13 cellular contexts compared by ENCODE assay signal in genomic region chr9:33393986-33394385, GRCh38. TPM values are rescaled to one million over a fixed set of nuclear protein-coding genes. Genes with fewer than 3 reads are reported as not detected.
A peak's percentile ranks its signal among the peaks of the same experiment; 100 is the strongest.
DNase-seq lines count a peak whose midpoint lies in the region; ATAC-seq and TF ChIP-seq lines count a peak whose summit lies in the region.
"Not testable (repeated sequence)": the region's sequence is repeated elsewhere in the genome, so short reads cannot be mapped to it uniquely, and the experiment has no call there.
"Had no signal": no experiment of that assay in that cellular context is flagged by ENCODE, and none has a peak within 500 bp of the region (broad histone marks: within the 10 kb centered on the region; RNA-seq: fewer than 3 reads in every experiment).

No MANE protein-coding gene starts in this region.

- not testable (repeated sequence) for H3K79me2 ChIP-seq in GM23248 (ENCODE audit: insufficient read depth)

- in situ Hi-C loops in GM23248 (cut with MboI), result not testable (repeated sequence)

- H2AK5ac ChIP-seq in mesenchymal stem cell (ENCODE audit: low read length, severe bottlenecking), result not testable (repeated sequence)

- H2BK15ac ChIP-seq in mesenchymal stem cell (ENCODE audit: low read depth, poor library complexity, severe bottlenecking), result not testable (repeated sequence)

- H4K20me1 ChIP-seq in GM23248 (ENCODE audit: insufficient read depth), result not testable (repeated sequence)

- peak; percentile 15 for DNase-seq in GM23248
- DNase-seq in amniotic epithelial cell (ENCODE audit: low read depth), result peak; percentile 48
- DNase-seq in esophagus muscularis mucosa (ENCODE audit: extremely low spot score); right cardiac atrium; uterus: not testable (repeated sequence)
- DNase-seq in Right ventricle myocardium superior, result peak; percentile 66
- peak; percentile 13 for DNase-seq in mesenchymal stem cell
- DNase-seq in psoas muscle, result peak in 1 of 2 donors; percentile 44

- intact Hi-C loops in esophagus muscularis mucosa (cut with DNase I); Right ventricle myocardium superior (cut with DNase I); right cardiac atrium (cut with DNase I); psoas muscle (cut with DNase I); uterus (cut with DNase I; ENCODE audit: low total_unique reads): not testable (repeated sequence)

- 31 to 37% methylated on average over 3 of the region's 3 CpGs for WGBS in GM23248 (ENCODE audit: low coverage in 1 of 2, low lambda C conversion rate in 2 of 2, missing lambda C conversion rate in 2 of 2), 2 experiments
- WGBS in esophagus muscularis mucosa, result 60% methylated on average over 3 of the region's 3 CpGs
- 42% methylated on average over 3 of the region's 3 CpGs for WGBS in right cardiac atrium
- 89% methylated on average over 3 of the region's 3 CpGs for WGBS in mesenchymal stem cell
- 45 to 60% (median 59%) methylated on average over 3 of the region's 3 CpGs for WGBS in psoas muscle, 3 donors

- H3K27ac ChIP-seq in GM23248; mesenchymal stem cell (ENCODE audit: low read length, poor library complexity, severe bottlenecking): not testable (repeated sequence)
- H3K27ac ChIP-seq in esophagus muscularis mucosa (replicated peaks in 1 of 4) (peak overlapping the region in 3 of 4 donors; percentile 9 to 47 (median 27)), right cardiac atrium (ENCODE audit: low read length) (peak overlapping the region; percentile 22), psoas muscle (peak overlapping the region; percentile 81), uterus (peak overlapping the region; percentile 67 to 76)

- TF ChIP-seq EP300 in esophagus muscularis mucosa (IDR thresholded peaks at IDR 0.05), result not testable (repeated sequence)

- H3F3A ChIP-seq in GM23248 (ENCODE audit: insufficient read depth), result not testable (repeated sequence)

- not testable (repeated sequence) for H2AFZ ChIP-seq in GM23248; mesenchymal stem cell (ENCODE audit: low read depth, low read length)

- peak overlapping the region; percentile 27 for H4K91ac ChIP-seq in mesenchymal stem cell (ENCODE audit: low read length)

- not testable (repeated sequence) for H3K4ac ChIP-seq in mesenchymal stem cell (ENCODE audit: low read depth in 1 of 2, low read length in 2 of 2)

- not testable (repeated sequence) for H4K8ac ChIP-seq in mesenchymal stem cell (ENCODE audit: low read length)

- not testable (repeated sequence) for H2BK12ac ChIP-seq in mesenchymal stem cell (ENCODE audit: low read length in 2 of 2)

- H3K4me1 ChIP-seq in GM23248 (ENCODE audit: insufficient read depth) (peaks cover 12% of the 10 kb centered on the region), esophagus muscularis mucosa (peaks cover 29 to 44% (median 37%) of the 10 kb centered on the region in 4 donors), mesenchymal stem cell (ENCODE audit: control insufficient read depth, insufficient read depth, low read depth, low read length) (peaks cover 16% of the 10 kb centered on the region), psoas muscle (peaks cover 24% of the 10 kb centered on the region)
- not testable (repeated sequence) for H3K4me1 ChIP-seq in right cardiac atrium (ENCODE audit: control insufficient read depth, insufficient read depth, low read length); uterus

- H3K36me3 ChIP-seq in GM23248 (ENCODE audit: low read depth); esophagus muscularis mucosa; mesenchymal stem cell (ENCODE audit: control insufficient read depth in 1 of 2, insufficient read depth in 2 of 2, low read depth in 1 of 2, low read length in 2 of 2); psoas muscle (ENCODE audit: insufficient read depth in 1 of 2, low read depth in 1 of 2); uterus: not testable (repeated sequence)

- not testable (repeated sequence) for TF ChIP-seq CTCF in esophagus muscularis mucosa (IDR thresholded peaks at IDR 0.05); psoas muscle (IDR thresholded peaks at IDR 0.05); uterus (IDR thresholded peaks at IDR 0.05)

- ATAC-seq in Right ventricle myocardium superior (ENCODE audit: poor library complexity); right cardiac atrium; psoas muscle: not testable (repeated sequence)

- H3K23ac ChIP-seq in mesenchymal stem cell (ENCODE audit: low read length in 2 of 2), result not testable (repeated sequence)

- H3K14ac ChIP-seq in mesenchymal stem cell (ENCODE audit: low read length in 2 of 2), result not testable (repeated sequence)

- not testable (repeated sequence) for H3K9me3 ChIP-seq in GM23248 (ENCODE audit: low read depth); esophagus muscularis mucosa; right cardiac atrium (ENCODE audit: control insufficient read depth, low read length); mesenchymal stem cell (ENCODE audit: control insufficient read depth, low read length); psoas muscle; uterus

- H2BK5ac ChIP-seq in mesenchymal stem cell (ENCODE audit: low read depth, low read length, poor library complexity, severe bottlenecking), result not testable (repeated sequence)

- not testable (repeated sequence) for H3K79me1 ChIP-seq in mesenchymal stem cell (replicated peaks; ENCODE audit: low read length, poor library complexity, severe bottlenecking)

- not testable (repeated sequence) for H3K4me2 ChIP-seq in GM23248 (ENCODE audit: unreplicated experiment); mesenchymal stem cell (ENCODE audit: low read length, poor library complexity, severe bottlenecking)

- not testable (repeated sequence) for TF ChIP-seq POLR2A in esophagus muscularis mucosa (IDR thresholded peaks at IDR 0.05; ENCODE audit: low read depth); uterus (IDR thresholded peaks at IDR 0.05)

- H3K9ac ChIP-seq in GM23248; mesenchymal stem cell (ENCODE audit: low read length): not testable (repeated sequence)

- H2BK120ac ChIP-seq in mesenchymal stem cell (ENCODE audit: low read depth, low read length), result not testable (repeated sequence)

- not testable (repeated sequence) for H3K27me3 ChIP-seq in GM23248 (replicated peaks; ENCODE audit: insufficient read depth); esophagus muscularis mucosa; right cardiac atrium (ENCODE audit: control insufficient read depth, insufficient read depth); mesenchymal stem cell (ENCODE audit: control insufficient read depth in 1 of 2, insufficient read depth in 1 of 2, low read length in 2 of 2); psoas muscle (ENCODE audit: insufficient read depth in 3 of 3, low read length in 2 of 3); uterus

- H3K9me2 ChIP-seq in GM23248 (ENCODE audit: insufficient read depth), result not testable (repeated sequence)

- peak overlapping the region in 1 of 2 experiments; percentile 54 for H3K18ac ChIP-seq in mesenchymal stem cell (ENCODE audit: low read depth in 1 of 2, low read length in 2 of 2)

- H3K4me3 ChIP-seq in GM23248; esophagus muscularis mucosa; right cardiac atrium (ENCODE audit: low read length); mesenchymal stem cell (ENCODE audit: insufficient read depth in 1 of 2, low read depth in 1 of 2, low read length in 2 of 2); psoas muscle; uterus: not testable (repeated sequence)

RNA-seq across cellular contexts. Expression of gene AQP7, which starts 8.4 kb away (rescaled TPM):
- total RNA-seq in GM23248 (2014; rRNA removed; shearing (Covaris generic)), result not detected in 2 replicates
- polyA plus RNA-seq in GM23248 (2016; fragmentation: Nextera tagmentation; extraction: Ambion mirVana) (not detected in 2 replicates), right cardiac atrium (161 TPM), psoas muscle (10 to 100 TPM in 2 of 3 donors, 1 to 10 TPM in 1; 8.6 to 10.8 (median 10.7) TPM)
- total RNA-seq in esophagus muscularis mucosa (1 to 10 TPM in 3 of 4 donors, under 1 TPM in 1; 0.33 to 1.8 (median 1.4) TPM), Right ventricle myocardium superior (155 TPM), right cardiac atrium (100 to 1,000 TPM in 3 of 4 donors, 10 to 100 TPM in 1; 68.6 to 180 (median 126) TPM), psoas muscle (10 to 100 TPM in 3 of 4 donors, 1 to 10 TPM in 1; 8.6 to 45.0 (median 15.7) TPM), uterus (1 to 10 TPM in 3 of 4 donors, not detected in 1; 1.3 to 4.6 (median 2.1) TPM)
- polyA plus RNA-seq in mesenchymal stem cell (2013, experiment 1 of 2), result 0.03 TPM
- polyA plus RNA-seq in mesenchymal stem cell (2013, experiment 2 of 2), result 0.11 TPM
- total RNA-seq: CD8-positive, alpha-beta memory T cell; HFFc6; HT1080; LHCN-M2 had no signal
- polyA plus RNA-seq: CD14-positive monocyte; CD8-positive, alpha-beta memory T cell had no signal

RNA-seq across cellular contexts. Expression of gene AQP3, which starts 53.4 kb away (rescaled TPM):
- not detected in 2 replicates for total RNA-seq in GM23248 (2014; rRNA removed; shearing (Covaris generic))
- polyA plus RNA-seq in GM23248 (2016; fragmentation: Nextera tagmentation; extraction: Ambion mirVana), result 0.19 and 0.29 TPM in 2 replicates
- 10 to 100 TPM in 1 of 4 donors, 1 to 10 TPM in 3; 4.2 to 12.7 (median 6.8) TPM for total RNA-seq in esophagus muscularis mucosa
- 16.3 TPM for total RNA-seq in Right ventricle myocardium superior
- total RNA-seq in right cardiac atrium, result 10 to 100 TPM; 15.9 to 77.5 (median 20.2) TPM
- 18.7 TPM for polyA plus RNA-seq in right cardiac atrium
- 1.3 TPM for polyA plus RNA-seq in mesenchymal stem cell (2013, experiment 1 of 2)
- 1.2 TPM for polyA plus RNA-seq in mesenchymal stem cell (2013, experiment 2 of 2)
- 10 to 100 TPM in 2 of 4 donors, 1 to 10 TPM in 2; 4.7 to 12.0 (median 8.4) TPM for total RNA-seq in psoas muscle
- polyA plus RNA-seq in psoas muscle, result 1 to 10 TPM; 2.5 to 3.6 (median 3.1) TPM
- 10 to 100 TPM in 1 of 4 donors, 1 to 10 TPM in 2, not detected in 1; 2.8 to 14.4 (median 5.8) TPM for total RNA-seq in uterus
